ENCODE assay signal across 8 cellular contexts in genomic region chr14:30623412-30624131, GRCh38. TPM values are rescaled to one million over a fixed set of nuclear protein-coding genes. Genes with fewer than 3 reads are reported as not detected.
DNase-seq lines count a peak whose midpoint lies in the region; ATAC-seq and TF ChIP-seq lines count a peak whose summit lies in the region.

No MANE protein-coding gene starts in this region.

- ATAC-seq in psoas muscle = no peak
- no peak for ATAC-seq in HG03469 (IDR thresholded peaks at IDR 0.05; ENCODE audit: unreplicated experiment)

- no peaks in the 10 kb centered on the region; the same call in 1 of the 2 replicates for H3K4me1 ChIP-seq in SJCRH30
- peaks cover 0 to 49% (median 14%) of the 10 kb centered on the region in 3 donors for H3K4me1 ChIP-seq in esophagus squamous epithelium
- H3K4me1 ChIP-seq in psoas muscle = peaks cover 26% of the 10 kb centered on the region

- no peaks in the 10 kb centered on the region for H3K27me3 ChIP-seq in SJCRH30
- H3K27me3 ChIP-seq in esophagus squamous epithelium = no peaks in the 10 kb centered on the region
- no peaks in the 10 kb centered on the region for H3K27me3 ChIP-seq in psoas muscle (ENCODE audit: insufficient read depth in 3 of 3, low read length in 2 of 3)

- peaks cover 2% of the 10 kb centered on the region; the same call in 1 of the 2 replicates for H3K36me3 ChIP-seq in SJCRH30
- H3K36me3 ChIP-seq in esophagus squamous epithelium = peaks cover 0 to 4% (median 0%) of the 10 kb centered on the region in 3 donors
- peaks cover 0 to 2% of the 10 kb centered on the region in 2 donors for H3K36me3 ChIP-seq in psoas muscle (ENCODE audit: insufficient read depth in 1 of 2, low read depth in 1 of 2)

- 65 to 69% methylated on average over 7 of the region's 7 CpGs for WGBS in esophagus squamous epithelium, 2 donors
- 67 to 76% (median 71%) methylated on average over 7 of the region's 7 CpGs for WGBS in psoas muscle, 3 donors

- H3K4me3 ChIP-seq in GM12864 (ENCODE audit: low read depth, low read length) (peak overlapping the region; percentile 92; the same call in 1 of the 2 replicates), SJCRH30 (peak overlapping the region; percentile 72), esophagus squamous epithelium (peak overlapping the region; percentile 58 to 94 (median 73)), psoas muscle (peak overlapping the region; percentile 95)

- intact Hi-C loops in esophagus squamous epithelium (cut with DNase I) = no loop called here
- intact Hi-C loops in psoas muscle (cut with DNase I) = no loop called here

- H3K9me3 ChIP-seq in SJCRH30 (replicated peaks) = no peaks in the 10 kb centered on the region
- H3K9me3 ChIP-seq in esophagus squamous epithelium = no peaks in the 10 kb centered on the region
- H3K9me3 ChIP-seq in psoas muscle = no peaks in the 10 kb centered on the region

- DNase-seq in GM12864 (ENCODE audit: low read depth) (no peak), SJCRH30 (no peak), esophagus squamous epithelium (lab: John Stamatoyannopoulos, UW) (no peak), psoas muscle (no peak), NCI-H524 treated with DMSO at 0.1 percent for 48 hours (lab: John Stamatoyannopoulos, UW) (no peak), NCI-H2227 (lab: John Stamatoyannopoulos, UW; ENCODE audit: unreplicated experiment) (no peak), NCI-H748 (lab: John Stamatoyannopoulos, UW; ENCODE audit: unreplicated experiment) (no peak)

- no peak for TF ChIP-seq POLR2A in esophagus squamous epithelium (IDR thresholded peaks at IDR 0.05)

- no peak for TF ChIP-seq CTCF in GM12864 (IDR thresholded peaks at IDR 0.05; ENCODE audit: low read depth, low read length, missing control alignments)
- TF ChIP-seq CTCF in esophagus squamous epithelium (IDR thresholded peaks at IDR 0.05) = no peak
- TF ChIP-seq CTCF in psoas muscle (IDR thresholded peaks at IDR 0.05) = no peak

- H3K27ac ChIP-seq in SJCRH30 (no peak overlapping the region), esophagus squamous epithelium (peak overlapping the region in 1 of 4 donors; percentile 93), psoas muscle (no peak overlapping the region)

RNA-seq across cellular contexts. Expression of gene SCFD1, which starts 1.5 kb away (rescaled TPM):
- 78.3 and 112 TPM in 2 replicates for total RNA-seq in SJCRH30 (2014; rRNA removed; shearing (Covaris generic))
- total RNA-seq in esophagus squamous epithelium = 10 to 100 TPM; 50.4 to 82.1 (median 52.6) TPM
- 10 to 100 TPM; 29.9 to 49.8 (median 35.6) TPM for total RNA-seq in psoas muscle
- polyA plus RNA-seq in psoas muscle = 10 to 100 TPM; 26.9 to 42.7 (median 34.1) TPM
